In genomic region chr3:34012102-34012461, GRCh38 we compare ENCODE assay signal across 9 cellular contexts.
DNase-seq lines count a peak whose midpoint lies in the region; ATAC-seq, FAIRE-seq and TF ChIP-seq lines count a peak whose summit lies in the region.
"Had no signal": no experiment of that assay in that cellular context is flagged by ENCODE, and none has a peak within 500 bp of the region (broad histone marks: within the 10 kb centered on the region; RNA-seq: fewer than 3 reads in every experiment).

No MANE protein-coding gene starts in this region.

- no peak overlapping the region for H2BK15ac ChIP-seq in H1 (ENCODE audit: low read length)

- peaks cover 2% of the 10 kb centered on the region; the same call in 1 of the 2 replicates for H3K23me2 ChIP-seq in H1 (ENCODE audit: low read depth, low read length)

- H3K36me3 Mint-ChIP-seq in activated T-helper 17 cell treated with anti-CD3 and anti-CD28 coated beads, Interleukin-2, amount 50 U/mL, for 72 hours (ENCODE audit: low read depth) = no peaks in the 10 kb centered on the region

- H3K79me2 ChIP-seq in H1 (ENCODE audit: control insufficient read depth in 1 of 2, insufficient read depth in 2 of 2, low read length in 2 of 2) = no peaks in the 10 kb centered on the region

- H3K9ac ChIP-seq in H1 (replicated peaks in 1 of 4; ENCODE audit: extremely low read depth in 1 of 4, low read depth in 3 of 4, low read length in 3 of 4) = no peak overlapping the region

- H4K91ac ChIP-seq in H1 (replicated peaks; ENCODE audit: insufficient read length, low read length) = no peak overlapping the region

- no peak overlapping the region for H4K8ac ChIP-seq in H1 (ENCODE audit: extremely low read depth, insufficient read depth, low read length)

- TF ChIP-seq RAD21 in H1 (IDR thresholded peaks at IDR 0.05 in 1 of 2, conservative IDR thresholded peaks at IDR 0.05 in 1 of 2; ENCODE audit: low read depth in 2 of 2, low read length in 2 of 2) = no peak

- H3K27me3 Mint-ChIP-seq in activated T-helper 17 cell treated with anti-CD3 and anti-CD28 coated beads, Interleukin-2, amount 50 U/mL, for 72 hours = peaks cover 3% of the 10 kb centered on the region

- H2BK20ac ChIP-seq in H1 (ENCODE audit: low read length) = no peak overlapping the region

- peak overlapping the region; percentile 95 for H2AFZ ChIP-seq in H1 (ENCODE audit: low read length)

- no peak overlapping the region for H3K27ac ChIP-seq in H1 (ENCODE audit: low read depth, low read length)

- no peaks in the 10 kb centered on the region for H3K9me3 Mint-ChIP-seq in activated T-helper 17 cell treated with anti-CD3 and anti-CD28 coated beads, Interleukin-2, amount 50 U/mL, for 72 hours

- H3K9me3 ChIP-seq in H1 (ENCODE audit: insufficient read depth in 2 of 2, low read depth in 1 of 2, low read length in 1 of 2) = no peaks in the 10 kb centered on the region

- no peak overlapping the region for H3K27ac Mint-ChIP-seq in activated T-helper 17 cell treated with anti-CD3 and anti-CD28 coated beads, Interleukin-2, amount 50 U/mL, for 72 hours

- no peak overlapping the region for H2BK5ac ChIP-seq in H1 (ENCODE audit: low read depth, low read length)

- peak; percentile 22 for DNase-seq in ELF-1 (ENCODE audit: low read depth, low spot score)
- peak; percentile 68 to 84 for DNase-seq in NCI-H524 (lab: John Stamatoyannopoulos, UW)
- DNase-seq in H1 (ENCODE audit: low read depth in 1 of 2, low spot score in 2 of 2) = no peak
- no peak for DNase-seq in omental fat pad (ENCODE audit: low spot score)
- DNase-seq in GM13977 (ENCODE audit: low spot score) = no peak
- DNase-seq in T-helper 2 cell = no peak
- no peak for DNase-seq in GM10248 (ENCODE audit: extremely low spot score)

- H4K20me1 ChIP-seq in H1 (replicated peaks in 1 of 2; ENCODE audit: control insufficient read depth in 1 of 2, insufficient read depth in 2 of 2, low read length in 2 of 2) = no peaks in the 10 kb centered on the region

- H2BK120ac ChIP-seq in H1 (replicated peaks; ENCODE audit: low read depth, low read length) = no peak overlapping the region

- H3K4me1 Mint-ChIP-seq in activated T-helper 17 cell treated with anti-CD3 and anti-CD28 coated beads, Interleukin-2, amount 50 U/mL, for 72 hours = no peaks in the 10 kb centered on the region

- H3K79me1 ChIP-seq in H1 (ENCODE audit: low read depth, low read length) = no peaks in the 10 kb centered on the region

- no peak for TF ChIP-seq CTCF in H1 (IDR thresholded peaks at IDR 0.05; ENCODE audit: control extremely low read depth in 1 of 3, insufficient read depth in 1 of 3, low read depth in 1 of 3, low read length in 3 of 3)
- TF ChIP-seq CTCF in omental fat pad (IDR thresholded peaks at IDR 0.05) = no peak
- TF ChIP-seq CTCF in GM13977 (IDR thresholded peaks at IDR 0.05; ENCODE audit: extremely low read depth, insufficient read depth, missing control alignments) = no peak
- no peak for TF ChIP-seq CTCF in GM10248 (IDR thresholded peaks at IDR 0.05; ENCODE audit: control extremely low read depth, extremely low read depth, low read depth, missing control alignments)

- POLR2A ChIA-PET in H1 (lab: Charles Lee; ENCODE audit: partially characterized antibody) (interaction anchor here (0.6 kb wide), 1 partner anchor 129 kb away, joined by 3 read pairs; no protein-coding TSS in a partner anchor), GM10248 (lab: Yijun Ruan, JAX) (no interaction called here)

- peaks cover 0 to 10% (median 6%) of the 10 kb centered on the region in 4 experiments; a peak in 5 of 7 replicates for H3K4me1 ChIP-seq in H1 (replicated peaks in 1 of 4; ENCODE audit: control insufficient read depth in 3 of 4, insufficient read depth in 4 of 4, low read length in 3 of 4)

- no peak overlapping the region for H2AK5ac ChIP-seq in H1 (ENCODE audit: low read depth, low read length)

- in situ Hi-C loops in GM13977 (cut with MboI; ENCODE audit: low pct_unique_long_range_greater_than_20kb, low sequenced_read_pairs, unreplicated experiment) = no loop called here

- H3K23ac ChIP-seq in H1 (ENCODE audit: insufficient read length) = no peak overlapping the region

- H3K56ac ChIP-seq in H1 (replicated peaks; ENCODE audit: insufficient read length, low read depth, low read length) = no peak overlapping the region

- H2BK12ac ChIP-seq in H1 (ENCODE audit: low read depth, low read length) = no peak overlapping the region

- no peak overlapping the region for H3K4ac ChIP-seq in H1 (replicated peaks; ENCODE audit: insufficient read length, low read depth, low read length)

- WGBS in H1 (ENCODE audit: extremely low coverage in 1 of 2, insufficient coverage in 1 of 2, insufficient read length in 1 of 2, insufficient replicate concordance in 2 of 2, low coverage in 1 of 2, low lambda C conversion rate in 2 of 2, missing lambda C conversion rate in 1 of 2), 2 experiments = 92% methylated on average over 2 of the region's 2 CpGs; no CpG with 5 or more reads in 1 of the 2 experiments

- no peak for TF ChIP-seq EP300 in H1 (IDR thresholded peaks at IDR 0.05; ENCODE audit: borderline replicate concordance in 1 of 2, low read depth in 2 of 2, low read length in 2 of 2)

- no peak overlapping the region for H3K4me3 ChIP-seq in H1 (ENCODE audit: extremely low read depth in 1 of 4, insufficient read depth in 2 of 4, low read depth in 3 of 4, low read length in 4 of 4)

- TF ChIP-seq POLR2A in H1 (IDR thresholded peaks at IDR 0.05; ENCODE audit: control extremely low read depth in 1 of 2, low read depth in 2 of 2, low read length in 2 of 2) = no peak

- H3K18ac ChIP-seq in H1 (ENCODE audit: extremely low read depth, low read length) = no peak overlapping the region

- H3K27me3 ChIP-seq in H1 (replicated peaks in 1 of 4; ENCODE audit: control insufficient read depth in 3 of 4, extremely low read depth in 1 of 4, insufficient read depth in 3 of 4, low read length in 3 of 4) = peaks cover 0 to 1% (median 0%) of the 10 kb centered on the region in 4 experiments; a peak in 1 of 7 replicates

- peak; percentile 87 for ATAC-seq in omental fat pad (ENCODE audit: low FRiP score)
- no peak for ATAC-seq in activated T-helper 17 cell treated with anti-CD3 and anti-CD28 coated beads, Interleukin-2, amount 50 U/mL, for 72 hours (replicated peaks)

- no peak for FAIRE-seq in H1 (lab: Jason Lieb, UNC)
- FAIRE-seq: endometrium had no signal

- no peak overlapping the region for H4K5ac ChIP-seq in H1 (ENCODE audit: insufficient read length, low read depth, low read length)

- CTCF ChIA-PET in H1 (lab: Charles Lee; ENCODE audit: partially characterized antibody) = interaction anchor here (0.6 to 7.2 kb wide), 9 partner anchors 11 to 375 kb away, joined by 3 to 86 read pairs (median 3); no protein-coding TSS in a partner anchor
- CTCF ChIA-PET in GM10248 (lab: Yijun Ruan, JAX) = interaction anchor here (0.8 to 1.2 kb wide), 4 partner anchors 11 to 672 kb away, joined by 3 read pairs; no protein-coding TSS in a partner anchor

- no peak overlapping the region for H3K14ac ChIP-seq in H1 (ENCODE audit: insufficient read length)

- H3K36me3 ChIP-seq in H1 (ENCODE audit: control insufficient read depth in 2 of 4, insufficient read depth in 4 of 4, low read length in 3 of 4) = no peaks in the 10 kb centered on the region; a peak in 1 of 8 replicates

- H3K4me3 Mint-ChIP-seq in activated T-helper 17 cell treated with anti-CD3 and anti-CD28 coated beads, Interleukin-2, amount 50 U/mL, for 72 hours = no peak overlapping the region

- H3K4me2 ChIP-seq in H1 (ENCODE audit: insufficient read depth in 1 of 2, low read depth in 2 of 2, low read length in 2 of 2) = no peak overlapping the region

TF ChIP-seq in H1, 55 proteins besides CTCF, POLR2A, EP300 and RAD21:
- TF ChIP-seq KDM4A (IDR thresholded peaks at IDR 0.05; ENCODE audit: low read depth, low read length, severe bottlenecking) = no peak
- 0 out of 2 replicates have a peak, but pooled peaks have one; percentile 37 for TF ChIP-seq BACH1 (IDR thresholded peaks at IDR 0.05; ENCODE audit: low read length)
TF ChIP-seq in H1: peak in this region for 1.

Comparison
In these comparisons a context has a peak if more than half of its experiments do, and no peak if none do; other contexts are left out.
1. DNase-seq: peak in ELF-1 (single experiment) and NCI-H524 (2 of 2); none in H1 (0 of 2), omental fat pad (single experiment), GM13977 (single experiment), T-helper 2 cell (0 of 5) and GM10248 (single experiment).